In genomic region chr1:202351725-202352124, GRCh38 we compare ENCODE assay signal across 1 cellular context.
TF ChIP-seq lines count a peak whose summit lies in the region.

No MANE protein-coding gene starts in this region.

TF ChIP-seq in HepG2, 621 proteins besides CTCF, POLR2A, EP300 and RAD21:
- TF ChIP-seq CBX1 (IDR thresholded peaks at IDR 0.05; ENCODE audit: low read depth) (no peak), MTERF4 (CRISPR knock-in tag; IDR thresholded peaks at IDR 0.05) (no peak), ZNF766 (CRISPR knock-in tag; IDR thresholded peaks at IDR 0.05; ENCODE audit: borderline replicate concordance) (no peak), GPBP1L1 (CRISPR knock-in tag; IDR thresholded peaks at IDR 0.05) (no peak), CAMTA2 (CRISPR knock-in tag; IDR thresholded peaks at IDR 0.05; ENCODE audit: borderline replicate concordance) (no peak), PBX2 (CRISPR knock-in tag; IDR thresholded peaks at IDR 0.05) (no peak), ZNF619 (CRISPR knock-in tag; IDR thresholded peaks at IDR 0.05) (no peak), NBN (conservative IDR thresholded peaks at IDR 0.05) (no peak), HMGA1 (CRISPR knock-in tag; conservative IDR thresholded peaks at IDR 0.05) (no peak), ZNF574 (CRISPR knock-in tag; IDR thresholded peaks at IDR 0.05) (no peak), SMAD3 (CRISPR knock-in tag; IDR thresholded peaks at IDR 0.05) (no peak), MYPOP (CRISPR knock-in tag; IDR thresholded peaks at IDR 0.05) (no peak), ATF1 (CRISPR knock-in tag; IDR thresholded peaks at IDR 0.05) (no peak), ZNF597 (CRISPR knock-in tag; IDR thresholded peaks at IDR 0.05) (no peak), TCF7 (IDR thresholded peaks at IDR 0.05; ENCODE audit: low read depth) (no peak), HBP1 (CRISPR knock-in tag; IDR thresholded peaks at IDR 0.05; ENCODE audit: low read depth) (no peak), SNRNP70 (IDR thresholded peaks at IDR 0.05; ENCODE audit: low read depth, low read length) (no peak)
